8 cellular contexts compared by ENCODE assay signal in the genomic region with DNA sequence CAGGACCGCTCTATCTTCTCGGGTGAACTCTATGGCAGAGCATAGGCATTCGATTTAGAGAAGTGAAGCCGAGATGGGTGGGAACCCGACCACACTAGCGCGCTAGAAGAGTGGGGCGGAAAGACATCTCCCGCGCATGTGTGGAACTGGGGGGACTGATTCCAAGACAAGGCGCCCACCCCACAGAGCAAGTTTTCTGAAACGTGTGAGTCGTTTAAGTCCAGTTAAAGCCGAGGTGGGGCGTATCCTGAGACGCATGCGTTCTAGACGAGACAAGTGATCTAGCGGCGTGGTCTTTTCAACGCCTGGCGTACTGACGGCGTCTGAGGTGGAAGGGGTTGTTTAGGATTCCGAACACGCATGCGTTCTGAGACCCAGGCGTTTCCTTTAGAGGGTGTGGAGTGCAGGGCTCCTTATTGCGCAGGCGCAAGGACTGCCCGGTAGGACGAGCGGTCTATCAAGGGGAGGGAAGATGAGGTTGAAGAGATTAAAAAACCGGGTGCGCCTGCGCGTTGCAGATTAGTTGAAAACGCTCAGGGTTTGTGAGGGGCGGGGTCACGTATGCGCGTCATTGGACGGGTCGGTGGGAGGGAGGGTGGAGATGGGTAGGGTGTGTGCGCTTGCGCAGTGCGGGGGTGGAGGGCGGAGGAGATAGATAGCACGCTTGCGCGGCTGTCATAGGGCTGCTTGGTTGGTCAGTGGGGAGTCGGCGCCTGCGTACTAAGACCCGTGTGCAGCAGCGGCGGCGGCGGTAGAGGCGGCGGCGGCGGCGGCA. TPM values are rescaled to one million over a fixed set of nuclear protein-coding genes. Genes with fewer than 3 reads are reported as not detected.
DNase-seq lines count a peak whose midpoint lies in the region; ATAC-seq, FAIRE-seq and TF ChIP-seq lines count a peak whose summit lies in the region.

TSS of gene EIF5A (plus strand) at position 718 of the 775 bp plus-strand sequence. CDS start 2,008 bp downstream, outside the sequence.

- H3K9me3 ChIP-seq in keratinocyte (ENCODE audit: control insufficient read depth, low read depth, low read length), result no peaks in the 10 kb centered on the region

- no peaks in the 10 kb centered on the region for H3K27me3 ChIP-seq in keratinocyte (ENCODE audit: control insufficient read depth, extremely low read depth, insufficient read depth, low read length)

- dilution Hi-C loops in keratinocyte (cut with MboI; ENCODE audit: extremely low pct_ligation_motif_present, low sequenced_read_pairs), result no loop called here

- H3K4me2 ChIP-seq in keratinocyte (ENCODE audit: control insufficient read depth, extremely low read depth, insufficient read depth, low read depth, low read length), result peak within 1 kb of the TSS; percentile 94

- H3K9me1 ChIP-seq in keratinocyte (ENCODE audit: control insufficient read depth, extremely low read depth, insufficient read depth, low read length), result no peaks in the 10 kb centered on the region

- H3K36me3 ChIP-seq in keratinocyte (ENCODE audit: control insufficient read depth in 2 of 2, extremely low read depth in 1 of 2, insufficient read depth in 2 of 2, low read length in 2 of 2), result peaks cover 20 to 30% of the 10 kb centered on the region in 2 experiments

- H3K4me3 ChIP-seq in AG10803 (ENCODE audit: low read length) (peak within 1 kb of the TSS; percentile 93), keratinocyte (ENCODE audit: control insufficient read depth in 2 of 3, extremely low read depth in 1 of 3, insufficient read depth in 2 of 3, low read depth in 1 of 3, low read length in 3 of 3) (peak within 1 kb of the TSS; percentile 93 to 99 (median 95))

- H3K4me1 ChIP-seq in keratinocyte (ENCODE audit: control insufficient read depth, extremely low read depth, insufficient read depth, low read length), result peaks cover 23% of the 10 kb centered on the region

- DNase-seq in AG10803 (ENCODE audit: low read depth) (peak; percentile 100), NCI-H510A (lab: John Stamatoyannopoulos, UW) (peak; percentile 99), cerebellum (ENCODE audit: low spot score) (peak; percentile 98), keratinocyte (ENCODE audit: low read depth, low spot score) (peak; percentile 99)
- DNase-seq in activated CD4-positive, alpha-beta T cell treated with anti-CD3 and anti-CD28 coated beads for 1 hour, result peak; percentile 100
- peak; percentile 100 for DNase-seq in stimulated activated CD4-positive, alpha-beta T cell treated with anti-CD3 and anti-CD28 coated beads, Interleukin-15, amount 100 ng/mL, for 1 hour (ENCODE audit: low read depth in 1 of 2, low spot score in 1 of 2)

- peaks cover 42% of the 10 kb centered on the region for H3K79me2 ChIP-seq in keratinocyte (ENCODE audit: control insufficient read depth, insufficient read depth, low read length)

- FAIRE-seq in keratinocyte (lab: Jason Lieb, UNC), result peak; percentile 94

- peak within 1 kb of the TSS; percentile 97 for H2AFZ ChIP-seq in keratinocyte (ENCODE audit: control insufficient read depth, low read length)

- ATAC-seq in GM19043 (IDR thresholded peaks at IDR 0.05; ENCODE audit: low read depth, unreplicated experiment) (peak; percentile 67), HG03378 (IDR thresholded peaks at IDR 0.05; ENCODE audit: unreplicated experiment) (peak; percentile 67)

- peak within 1 kb of the TSS; percentile 99 for H3K27ac ChIP-seq in keratinocyte (ENCODE audit: control insufficient read depth, insufficient read depth, low read length)

- TF ChIP-seq CTCF in AG10803 (conservative IDR thresholded peaks at IDR 0.05; ENCODE audit: low read length) (no peak), keratinocyte (optimal IDR thresholded peaks at IDR 0.05 in 1 of 3, IDR thresholded peaks at IDR 0.05 in 1 of 3, conservative IDR thresholded peaks at IDR 0.05 in 1 of 3; ENCODE audit: extremely low read depth in 1 of 3, insufficient read depth in 2 of 3, low read length in 3 of 3) (no peak)

- peak within 1 kb of the TSS; percentile 100 for H3K9ac ChIP-seq in keratinocyte (ENCODE audit: control insufficient read depth, extremely low read depth, insufficient read depth, low read length)

- peaks cover 32% of the 10 kb centered on the region for H4K20me1 ChIP-seq in keratinocyte (ENCODE audit: control insufficient read depth, extremely low read depth, insufficient read depth, low read length)

RNA-seq across cellular contexts. Expression of gene EIF5A, which starts in this region (rescaled TPM):
- 81.6 TPM for total RNA-seq in cerebellum
- 769 to 1,493 TPM (median 948 TPM) in 3 replicates for polyA plus RNA-seq in keratinocyte
- 1,059 TPM for polyA plus RNA-seq in keratinocyte (2011; ENCODE audit: low read depth)
- polyA plus RNA-seq in keratinocyte (2011; cell fraction: cytosol; rRNA removed), result 978 and 1,013 TPM in 2 replicates
- 468 and 536 TPM in 2 replicates for polyA plus RNA-seq in keratinocyte (2011; cell fraction: nucleus; rRNA removed)
- polyA plus RNA-seq in keratinocyte (2012; ENCODE audit: low replicate concordance), result 614 and 1,141 TPM in 2 replicates
- polyA minus RNA-seq in keratinocyte, result 884 to 1,075 TPM (median 1,030 TPM) in 3 replicates
- polyA minus RNA-seq in keratinocyte (2011; cell fraction: cytosol; rRNA and poly(A)+ RNA removed), result 1,192 TPM
- polyA minus RNA-seq in keratinocyte (2011; cell fraction: nucleus; rRNA and poly(A)+ RNA removed), result 194 and 269 TPM in 2 replicates

Comparison
In these comparisons a context has a peak if more than half of its experiments do, and no peak if none do; other contexts are left out.
1. Peak in every context shown above with its lines: DNase-seq, ATAC-seq, H3K4me3 ChIP-seq and H3K27ac ChIP-seq.